In genomic region chr4:35934370-35934981, GRCh38 we compare ENCODE assay signal across 8 cellular contexts.
DNase-seq lines count a peak whose midpoint lies in the region; ATAC-seq and TF ChIP-seq lines count a peak whose summit lies in the region.

No MANE protein-coding gene starts in this region.

- no peak for TF ChIP-seq POLR2A in uterus (IDR thresholded peaks at IDR 0.05)

- intact Hi-C loops in uterus (cut with DNase I; ENCODE audit: low total_unique reads): no loop called here

- H3K27ac ChIP-seq in uterus: no peak overlapping the region

- TF ChIP-seq CTCF in cardiac fibroblast (IDR thresholded peaks at IDR 0.05; ENCODE audit: low read depth, low read length): peak; percentile 36
- peak in 2 of 4 experiments; percentile 20 to 42 for TF ChIP-seq CTCF in uterus (IDR thresholded peaks at IDR 0.05)

- no peaks in the 10 kb centered on the region for H3K36me3 ChIP-seq in uterus

- no peaks in the 10 kb centered on the region for H3K27me3 ChIP-seq in uterus

- no peak overlapping the region for H3K4me3 ChIP-seq in cardiac fibroblast (replicated peaks in 1 of 2; ENCODE audit: low read depth in 2 of 2, low read length in 2 of 2)
- no peak overlapping the region for H3K4me3 ChIP-seq in uterus

- H3K9me3 ChIP-seq in uterus: no peaks in the 10 kb centered on the region

- peak; percentile 16 for DNase-seq in NOMO-1 treated with DMSO at 0.1 percent for 48 hours (lab: John Stamatoyannopoulos, UW; ENCODE audit: unreplicated experiment)
- DNase-seq in NOMO-1 treated with dmso at 0.1 percent for 144 hours (lab: John Stamatoyannopoulos, UW; ENCODE audit: unreplicated experiment): no peak
- DNase-seq in NCI-H1694 (lab: John Stamatoyannopoulos, UW): peak; percentile 76
- DNase-seq in cardiac fibroblast (ENCODE audit: low read depth in 2 of 2): peak; percentile 28 to 48
- DNase-seq in myocyte (ENCODE audit: low read depth): peak; percentile 29
- no peak for DNase-seq in uterus
- DNase-seq in central memory CD4-positive, alpha-beta T cell: no peak

- no peak for ATAC-seq in HG03159 (IDR thresholded peaks at IDR 0.05; ENCODE audit: unreplicated experiment)

- no peaks in the 10 kb centered on the region for H3K4me1 ChIP-seq in uterus

Comparison
In these comparisons a context has a peak if more than half of its experiments do, and no peak if none do; other contexts are left out.
1. DNase-seq: peak in NOMO-1 treated with DMSO at 0.1 percent for 48 hours (single experiment), NCI-H1694 (single experiment), cardiac fibroblast (2 of 2) and myocyte (single experiment); none in NOMO-1 treated with dmso at 0.1 percent for 144 hours (single experiment), uterus (0 of 2) and central memory CD4-positive, alpha-beta T cell (single experiment).